In the genomic region with DNA sequence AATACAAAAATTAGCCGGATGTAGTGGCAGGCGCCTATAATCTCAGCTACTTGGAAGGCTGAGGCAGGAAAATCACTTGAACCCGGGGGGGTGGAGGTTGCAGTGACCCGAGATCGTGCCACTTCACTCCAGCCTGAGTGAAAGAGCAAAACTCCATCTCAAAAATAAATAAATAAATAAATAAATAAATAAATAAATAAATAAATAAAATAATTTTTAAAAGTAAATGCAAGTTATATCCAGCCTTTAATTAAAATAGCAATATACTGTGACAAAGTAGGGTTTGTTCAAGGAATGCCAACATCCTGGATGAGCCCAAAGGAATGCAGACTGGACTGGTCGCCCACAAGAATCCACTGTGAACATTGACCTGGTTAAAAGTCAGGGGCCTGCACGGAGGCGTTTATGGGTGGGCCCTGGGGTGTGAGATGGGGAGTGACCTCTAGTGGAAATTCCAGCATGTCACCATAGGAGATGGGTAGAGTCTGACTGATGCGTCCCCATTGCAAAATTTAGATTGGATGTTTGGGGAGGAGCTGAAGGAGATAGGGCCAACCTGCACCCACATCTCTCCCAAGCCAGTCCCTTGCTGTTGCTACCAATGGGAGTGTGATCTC, we compare ENCODE assay signal across 22 cellular contexts. TPM values are rescaled to one million over a fixed set of nuclear protein-coding genes. Genes with fewer than 3 reads are reported as not detected.
DNase-seq lines count a peak whose midpoint lies in the region; ATAC-seq, FAIRE-seq and TF ChIP-seq lines count a peak whose summit lies in the region.
"Had no signal": no experiment of that assay in that cellular context is flagged by ENCODE, and none has a peak within 500 bp of the region (broad histone marks: within the 10 kb centered on the region; RNA-seq: fewer than 3 reads in every experiment).

No MANE protein-coding gene starts in this region.

- H3K4me1 Mint-ChIP-seq in WTC11 (no peaks in the 10 kb centered on the region), natural killer cell (no peaks in the 10 kb centered on the region)

- H3K4me1 ChIP-seq in DND-41 (ENCODE audit: insufficient read depth, low read length) (no peaks in the 10 kb centered on the region), tibial nerve (no peaks in the 10 kb centered on the region)
- H3K4me1 ChIP-seq: BE2C had no signal

- no peak overlapping the region for H3K27ac Mint-ChIP-seq in WTC11
- no peak overlapping the region for H3K27ac Mint-ChIP-seq in natural killer cell

- peak; percentile 29 for FAIRE-seq in GM18507 (lab: Jason Lieb, UNC)
- FAIRE-seq: A204.1, HTR-8/SVneo had no signal

- intact Hi-C loops in natural killer cell (cut with micrococcal nuclease), result no loop called here

- H3K36me3 Mint-ChIP-seq in WTC11 (peaks cover 8% of the 10 kb centered on the region), natural killer cell (no peaks in the 10 kb centered on the region)

- H4K20me1 ChIP-seq in DND-41 (ENCODE audit: insufficient read depth, low read length), result no peaks in the 10 kb centered on the region

- no peaks in the 10 kb centered on the region for H3K27me3 ChIP-seq in DND-41 (ENCODE audit: insufficient read depth, low read length, poor library complexity)
- no peaks in the 10 kb centered on the region for H3K27me3 ChIP-seq in tibial nerve
- H3K27me3 ChIP-seq: BE2C had no signal

- POLR2A ChIA-PET in WTC11 (lab: Charles Lee), result no interaction called here

- no peak for TF ChIP-seq EP300 in tibial nerve (IDR thresholded peaks at IDR 0.05)

- TF ChIP-seq POLR2A in tibial nerve (IDR thresholded peaks at IDR 0.05), result no peak

- WGBS in tibial nerve, 2 donors, result 74 to 79% methylated on average over 9 of the region's 9 CpGs

- no peak overlapping the region for H3K27ac ChIP-seq in DND-41 (ENCODE audit: low read length)
- no peak overlapping the region for H3K27ac ChIP-seq in tibial nerve
- H3K27ac ChIP-seq: KMS-11 had no signal

- TF ChIP-seq CTCF in DND-41 (IDR thresholded peaks at IDR 0.05; ENCODE audit: borderline replicate concordance, extremely low read depth, low read length, poor library complexity, severe bottlenecking), result peak; percentile 7
- no peak for TF ChIP-seq CTCF in WTC11 (IDR thresholded peaks at IDR 0.05)
- no peak for TF ChIP-seq CTCF in natural killer cell (IDR thresholded peaks at IDR 0.05)
- no peak for TF ChIP-seq CTCF in tibial nerve (IDR thresholded peaks at IDR 0.05)

- DNase-seq in DND-41 (no peak), GM18507 (ENCODE audit: extremely low spot score, insufficient read length, low read depth) (no peak), WTC11 (ENCODE audit: low spot score) (no peak), natural killer cell (no peak), cortex of kidney (lab: John Stamatoyannopoulos, UW) (no peak), tibial nerve (ENCODE audit: low spot score in 2 of 2) (no peak)
- no peak for DNase-seq in stimulated activated naive CD4-positive, alpha-beta T cell treated with Interleukin-2 at 50 U/mL for 16 hours (lab: John Stamatoyannopoulos, UW)
- DNase-seq: BE2C, DMS79, GOT3, IMR-90, NCI-H1694 treated with DMSO at 0.1 percent for 48 hours, NCI-H2081 treated with DMSO at 0.1 percent for 48 hours, NCI-H2171 treated with DMSO at 0.1 percent for 48 hours, NCI-H524 treated with DMSO at 0.1 percent for 48 hours, OCI-M1, Right ventricle myocardium superior, T-helper 17 cell had no signal

- no peaks in the 10 kb centered on the region for H3K36me3 ChIP-seq in DND-41 (ENCODE audit: insufficient read depth, low read length)
- no peaks in the 10 kb centered on the region for H3K36me3 ChIP-seq in tibial nerve
- H3K36me3 ChIP-seq: BE2C had no signal

- H3K9me3 ChIP-seq in DND-41 (ENCODE audit: insufficient read depth, low read length, severe bottlenecking) (no peaks in the 10 kb centered on the region), tibial nerve (no peaks in the 10 kb centered on the region)
- H3K9me3 ChIP-seq: BE2C had no signal

- H2AFZ ChIP-seq in DND-41 (ENCODE audit: low read depth, low read length), result no peak overlapping the region

- no peaks in the 10 kb centered on the region for H3K79me2 ChIP-seq in DND-41 (ENCODE audit: insufficient read depth, low read length)

- H3K27me3 Mint-ChIP-seq in WTC11 (ENCODE audit: low read depth) (peaks cover 7% of the 10 kb centered on the region), natural killer cell (ENCODE audit: low read depth in 2 of 2) (no peaks in the 10 kb centered on the region)
- H3K27me3 Mint-ChIP-seq: T-helper 17 cell had no signal

- H3K9me3 Mint-ChIP-seq in WTC11, result peaks cover 19% of the 10 kb centered on the region
- no peaks in the 10 kb centered on the region for H3K9me3 Mint-ChIP-seq in natural killer cell

- H3K4me2 ChIP-seq in DND-41 (ENCODE audit: insufficient read depth, low read length), result no peak overlapping the region
- H3K4me2 ChIP-seq: KMS-11 had no signal

- no peak overlapping the region for H3K9ac ChIP-seq in DND-41 (ENCODE audit: low read depth, low read length)
- H3K9ac ChIP-seq: KMS-11 had no signal

- ATAC-seq in DND-41 (ENCODE audit: insufficient read depth, low read depth) (no peak), WTC11 (no peak; the same call in 1 of the 2 replicates), natural killer cell (peak in 2 of 3 donors; percentile 34)
- ATAC-seq: HCT116, T-helper 17 cell had no signal

- H3K4me3 ChIP-seq in DND-41 (ENCODE audit: low read depth in 1 of 2, low read length in 2 of 2) (no peak overlapping the region), tibial nerve (no peak overlapping the region)

- H3K4me3 Mint-ChIP-seq in WTC11 (no peak overlapping the region), natural killer cell (no peak overlapping the region)
- H3K4me3 Mint-ChIP-seq: T-helper 17 cell had no signal

- CTCF ChIA-PET in WTC11 (lab: Charles Lee), result interaction anchor here (0.6 to 1.3 kb wide), 3 partner anchors 23 to 235 kb away, joined by 3 to 8 read pairs (median 3); no protein-coding TSS in a partner anchor

TF ChIP-seq in WTC11, 78 proteins besides CTCF, POLR2A, EP300 and RAD21:
- TF ChIP-seq NR3C1 (CRISPR knock-in tag; conservative IDR thresholded peaks at IDR 0.05; ENCODE audit: low read depth) (no peak), HMGA2 (CRISPR knock-in tag; IDR thresholded peaks at IDR 0.05) (peak; percentile 65; the same call in 1 of the 2 replicates)
TF ChIP-seq in WTC11: peak in this region for 1.

RNA-seq across cellular contexts. Expression of a gene that starts 9.7 kb away (rescaled TPM):
- total RNA-seq in WTC11 (2021) (5.9 to 7.5 TPM (median 5.9 TPM) in 3 replicates), natural killer cell (100 to 1,000 TPM; 254 to 364 (median 348) TPM), tibial nerve (10 to 100 TPM; 17.8 to 62.1 (median 22.5) TPM)
- total RNA-seq: IMR-90 had no signal

RNA-seq across cellular contexts. Expression of a gene that starts 46.1 kb away (rescaled TPM):
- total RNA-seq in WTC11 (2021) (3.0 to 5.5 TPM (median 3.1 TPM) in 3 replicates), natural killer cell (under 1 TPM; 0.12 to 0.15 (median 0.14) TPM), tibial nerve (10 to 100 TPM; 15.9 to 31.0 (median 25.0) TPM)

Comparison
In these comparisons a context has a peak if more than half of its experiments do, and no peak if none do; other contexts are left out.
1. ATAC-seq: peak in natural killer cell (2 of 3); none in DND-41 (single experiment) and WTC11 (single experiment).
2. RNA of a gene that starts 9.7 kb away (total RNA-seq): 254 to 364 TPM in natural killer cell; 17.8 to 62.1 TPM in tibial nerve and 5.9 to 7.5 TPM in WTC11; every median in the first group is over 4 times any median in the second.